ENCODE assay signal across 8 cellular contexts in the genomic region with DNA sequence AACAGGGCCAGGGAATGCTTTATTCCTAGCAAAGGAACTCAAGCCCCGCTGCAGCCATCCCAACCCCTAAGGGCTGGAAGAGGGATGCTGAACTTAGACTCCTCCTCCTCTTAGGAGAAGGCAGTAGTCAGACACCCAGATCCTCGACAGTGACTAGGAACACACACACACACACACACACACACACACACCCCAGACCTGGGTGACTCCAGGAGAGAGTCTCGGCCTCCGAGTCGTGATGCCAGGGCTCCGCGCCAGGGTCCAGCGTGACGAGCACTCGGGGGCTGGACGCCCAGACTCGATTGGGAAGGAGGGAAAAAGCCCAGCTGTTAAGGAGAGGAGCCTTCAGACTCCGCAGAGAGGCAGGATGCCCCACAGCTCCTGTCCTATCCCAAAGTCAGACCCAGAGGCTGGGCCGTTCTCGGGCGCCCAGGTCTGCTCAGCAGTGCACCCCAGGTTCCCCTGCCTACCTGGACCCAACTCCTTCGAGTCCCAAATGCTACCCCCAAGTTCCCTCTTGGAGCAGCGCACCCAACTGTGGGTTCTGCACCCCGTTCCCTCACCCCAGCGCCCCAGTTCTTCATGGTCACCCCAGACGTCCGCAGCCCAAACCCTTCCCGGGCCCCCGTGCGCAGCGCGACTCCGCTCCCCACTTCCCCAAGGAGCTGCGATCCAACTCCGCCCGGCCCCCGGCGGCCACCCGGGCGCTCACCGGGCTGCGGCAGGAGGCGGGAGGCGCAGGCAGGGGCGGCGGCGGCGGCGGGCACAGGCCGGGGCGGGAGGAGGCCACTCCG. TPM values are rescaled to one million over a fixed set of nuclear protein-coding genes. Genes with fewer than 3 reads are reported as not detected.
DNase-seq lines count a peak whose midpoint lies in the region; ATAC-seq lines count a peak whose summit lies in the region.

No MANE protein-coding gene starts in this region.

- H3K9me3 ChIP-seq in CD4-positive, CD25-positive, alpha-beta regulatory T cell (ENCODE audit: control insufficient read depth in 2 of 2, low read length in 2 of 2), result no peaks in the 10 kb centered on the region
- H3K9me3 ChIP-seq in SJSA1 (replicated peaks) (no peaks in the 10 kb centered on the region), muscle layer of colon (ENCODE audit: low read length) (no peaks in the 10 kb centered on the region)

- no peak for ATAC-seq in CD4-positive, CD25-positive, alpha-beta regulatory T cell (ENCODE audit: low read depth in 2 of 2)
- peak; percentile 3 for ATAC-seq in GM21381 (IDR thresholded peaks at IDR 0.05; ENCODE audit: unreplicated experiment)
- no peak for ATAC-seq in GM21723 (IDR thresholded peaks at IDR 0.05; ENCODE audit: unreplicated experiment)

- H3K9ac ChIP-seq in muscle layer of colon (ENCODE audit: low read length), result peak overlapping the region; percentile 71

- H3K4me1 ChIP-seq in CD4-positive, CD25-positive, alpha-beta regulatory T cell (ENCODE audit: control insufficient read depth, insufficient read depth, low read length, poor library complexity, severe bottlenecking), result peaks cover 44% of the 10 kb centered on the region
- peaks cover 60% of the 10 kb centered on the region for H3K4me1 ChIP-seq in SJSA1 (replicated peaks)
- peaks cover 48% of the 10 kb centered on the region for H3K4me1 ChIP-seq in muscle layer of colon (ENCODE audit: insufficient read depth, low read length)

- peak overlapping the region; percentile 9 for H3K27ac ChIP-seq in CD4-positive, CD25-positive, alpha-beta regulatory T cell (ENCODE audit: insufficient read depth, low read length, poor library complexity, severe bottlenecking)
- H3K27ac ChIP-seq in SJSA1 (peak overlapping the region; percentile 35), muscle layer of colon (ENCODE audit: low read depth, low read length) (peak overlapping the region; percentile 92)

- no peaks in the 10 kb centered on the region for H3K36me3 ChIP-seq in CD4-positive, CD25-positive, alpha-beta regulatory T cell (ENCODE audit: control insufficient read depth, insufficient read depth, low read length)
- H3K36me3 ChIP-seq in SJSA1 (peaks cover 5% of the 10 kb centered on the region; the same call in 1 of the 2 replicates), muscle layer of colon (ENCODE audit: insufficient read depth, low read length) (no peaks in the 10 kb centered on the region)

- H3K9me3 Mint-ChIP-seq in CD4-positive, CD25-positive, alpha-beta regulatory T cell, result no peaks in the 10 kb centered on the region

- no peaks in the 10 kb centered on the region for H3K27me3 ChIP-seq in CD4-positive, CD25-positive, alpha-beta regulatory T cell (ENCODE audit: control insufficient read depth, insufficient read depth, low read length)
- no peaks in the 10 kb centered on the region for H3K27me3 ChIP-seq in SJSA1 (replicated peaks)
- H3K27me3 ChIP-seq in muscle layer of colon (ENCODE audit: control insufficient read depth in 1 of 2, insufficient read depth in 2 of 2, low read length in 2 of 2), result no peaks in the 10 kb centered on the region

- peak overlapping the region; percentile 71 for H3K4me3 ChIP-seq in CD4-positive, CD25-positive, alpha-beta regulatory T cell (ENCODE audit: low read depth, low read length)
- H3K4me3 ChIP-seq in SJSA1, result peak overlapping the region; percentile 69
- H3K4me3 ChIP-seq in muscle layer of colon (ENCODE audit: low read depth in 1 of 2, low read length in 2 of 2), result peak overlapping the region; percentile 68 to 93

- H3K4me1 Mint-ChIP-seq in CD4-positive, CD25-positive, alpha-beta regulatory T cell, result peaks cover 8 to 57% (median 34%) of the 10 kb centered on the region in 4 donors

- no peak for DNase-seq in CD4-positive, CD25-positive, alpha-beta regulatory T cell
- DNase-seq in SJSA1 (ENCODE audit: low read depth in 1 of 2, low spot score in 2 of 2), result peak; percentile 49 to 63
- peak; percentile 63 for DNase-seq in epidermal melanocyte (ENCODE audit: insufficient read length, low spot score)
- no peak for DNase-seq in stimulated activated naive CD4-positive, alpha-beta T cell treated with Interleukin-2 at 50 U/mL for 16 hours (lab: John Stamatoyannopoulos, UW)
- DNase-seq in DMS79 treated with DMSO at 0.1 percent for 48 hours (lab: John Stamatoyannopoulos, UW), result no peak

- peaks cover 5% of the 10 kb centered on the region for H3K27me3 Mint-ChIP-seq in CD4-positive, CD25-positive, alpha-beta regulatory T cell

- peak overlapping the region; percentile 63 to 83 (median 82) for H3K27ac Mint-ChIP-seq in CD4-positive, CD25-positive, alpha-beta regulatory T cell

- H3K4me3 Mint-ChIP-seq in CD4-positive, CD25-positive, alpha-beta regulatory T cell, result peak overlapping the region; percentile 95 to 99 (median 96)

- H3K36me3 Mint-ChIP-seq in CD4-positive, CD25-positive, alpha-beta regulatory T cell, result peaks cover 3% of the 10 kb centered on the region

RNA-seq across cellular contexts. Expression of a gene that starts 0.4 kb away (rescaled TPM):
- total RNA-seq in CD4-positive, CD25-positive, alpha-beta regulatory T cell, result 8.2 TPM
- polyA plus RNA-seq in CD4-positive, CD25-positive, alpha-beta regulatory T cell, result 1 to 10 TPM in 2 of 4 donors, under 1 TPM in 2; 0.86 to 1.5 (median 1.2) TPM
- 3.2 and 6.2 TPM in 2 replicates for total RNA-seq in SJSA1 (2014; rRNA removed; shearing (Covaris generic))

RNA-seq across cellular contexts. Expression of a gene that starts 52.6 kb away (rescaled TPM):
- 4.8 TPM for total RNA-seq in CD4-positive, CD25-positive, alpha-beta regulatory T cell
- polyA plus RNA-seq in CD4-positive, CD25-positive, alpha-beta regulatory T cell, result 1 to 10 TPM in 1 of 4 donors, under 1 TPM in 2, not detected in 1; 0.37 to 2.2 (median 0.86) TPM
- total RNA-seq in SJSA1 (2014; rRNA removed; shearing (Covaris generic)), result 74.1 and 91.0 TPM in 2 replicates

Comparison
In these comparisons a context has a peak if more than half of its experiments do, and no peak if none do; other contexts are left out.
1. DNase-seq: peak in SJSA1 (2 of 2) and epidermal melanocyte (single experiment); none in CD4-positive, CD25-positive, alpha-beta regulatory T cell (0 of 3), stimulated activated naive CD4-positive, alpha-beta T cell treated with Interleukin-2 at 50 U/mL for 16 hours (single experiment) and DMS79 treated with DMSO at 0.1 percent for 48 hours (single experiment).
2. H3K27ac ChIP-seq: peak in every context shown above with its lines; median percentile 92 in muscle layer of colon; 35 in SJSA1; 9 in CD4-positive, CD25-positive, alpha-beta regulatory T cell.
3. RNA of a gene that starts 52.6 kb away (total RNA-seq): 74.1 to 91.0 TPM in SJSA1; 4.8 TPM in CD4-positive, CD25-positive, alpha-beta regulatory T cell (single experiment); every median in the first group is over 10 times any median in the second.
4. Peak in every context shown above with its lines, with median percentiles within 50 percentile points of each other: H3K4me3 ChIP-seq.